In the genomic region with DNA sequence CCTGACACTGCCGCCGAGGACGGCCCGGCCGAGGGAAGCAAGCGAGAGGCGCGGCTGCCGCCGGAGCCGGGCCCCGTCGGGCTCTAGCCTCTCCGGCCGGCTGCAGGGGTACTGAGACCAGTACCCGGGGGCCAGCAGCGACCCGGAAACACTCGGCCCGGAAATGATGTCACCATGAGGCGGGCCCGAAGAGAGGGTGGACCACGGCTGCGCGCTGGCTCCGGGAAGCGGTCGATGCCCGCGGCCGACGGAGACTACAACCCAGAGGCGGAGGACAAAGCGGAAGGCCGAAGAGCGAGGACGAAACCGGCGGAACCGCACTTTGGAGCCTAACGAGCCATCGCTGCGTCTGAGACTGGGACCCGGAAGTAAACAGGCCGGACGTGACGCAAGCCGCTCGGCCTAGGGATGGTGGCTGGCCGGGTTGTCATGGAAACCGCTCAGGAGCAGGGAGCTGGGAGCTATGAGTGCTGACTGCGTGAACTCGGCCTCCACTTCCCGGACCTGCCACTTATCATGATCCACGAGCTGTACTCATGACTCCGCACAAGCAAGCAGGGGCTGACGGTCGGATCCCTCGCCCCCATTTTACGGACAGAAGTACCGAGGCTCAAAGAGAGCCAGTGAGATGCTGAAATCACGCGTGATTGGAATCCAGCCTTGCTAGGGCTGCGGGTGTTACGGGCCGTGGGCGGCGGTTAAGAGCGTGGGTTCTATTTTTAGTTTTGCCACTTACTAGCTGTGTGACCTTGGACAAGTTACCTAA, we compare ENCODE assay signal across 8 cellular contexts. TPM values are rescaled to one million over a fixed set of nuclear protein-coding genes. Genes with fewer than 3 reads are reported as not detected.
DNase-seq lines count a peak whose midpoint lies in the region; ATAC-seq lines count a peak whose summit lies in the region.

SPATA2 (minus strand) TSS at position 150 of the 766 bp plus-strand sequence. CDS start 7,039 bp downstream, outside the sequence.

- WGBS in aorta, 2 donors = 0% methylated on average over 64 to 69 of the region's 69 CpGs

- H3K4me3 ChIP-seq in rectal smooth muscle tissue (ENCODE audit: low read length) = peak within 1 kb of the TSS; percentile 98
- peak within 1 kb of the TSS; percentile 77 to 87 for H3K4me3 ChIP-seq in aorta (ENCODE audit: low read length in 2 of 2)

- no peaks in the 10 kb centered on the region for H3K9me3 ChIP-seq in aorta (ENCODE audit: control insufficient read depth, low read length)

- H3K27ac ChIP-seq in rectal smooth muscle tissue (ENCODE audit: low read depth, low read length) = peak within 1 kb of the TSS; percentile 100
- peak within 1 kb of the TSS; percentile 75 to 77 for H3K27ac ChIP-seq in aorta (ENCODE audit: low read depth in 1 of 2, low read length in 2 of 2)

- H3K36me3 ChIP-seq in rectal smooth muscle tissue (ENCODE audit: control insufficient read depth, insufficient read depth, low read length) = peaks cover 3% of the 10 kb centered on the region
- H3K36me3 ChIP-seq in aorta (ENCODE audit: control insufficient read depth in 1 of 2, insufficient read depth in 2 of 2, low read length in 1 of 2) = no peaks in the 10 kb centered on the region

- peak; percentile 61 for ATAC-seq in GM18499 (IDR thresholded peaks at IDR 0.05; ENCODE audit: insufficient read depth, unreplicated experiment)
- peak; percentile 85 for ATAC-seq in HG02885 (IDR thresholded peaks at IDR 0.05; ENCODE audit: poor library complexity, unreplicated experiment)
- ATAC-seq in aorta (ENCODE audit: low FRiP score) = peak; percentile 96

- H3K9ac ChIP-seq in rectal smooth muscle tissue (ENCODE audit: low read length) = peak within 1 kb of the TSS; percentile 87

- H3K27me3 ChIP-seq in rectal smooth muscle tissue (ENCODE audit: control insufficient read depth, insufficient read depth, low read length) (no peaks in the 10 kb centered on the region), aorta (ENCODE audit: control insufficient read depth in 1 of 2, insufficient read depth in 2 of 2, low read length in 1 of 2) (no peaks in the 10 kb centered on the region)

- intact Hi-C loops in aorta (cut with DNase I) = no loop called here

- DNase-seq in NCI-H187 treated with DMSO at 0.1 percent for 48 hours (lab: John Stamatoyannopoulos, UW) (peak; percentile 55), T-helper 2 cell (peak; percentile 81 to 95 (median 91)), anterior cingulate cortex (lab: John Stamatoyannopoulos, UW) (peak; percentile 52 to 100 (median 93)), hepatic stellate cell (ENCODE audit: low spot score) (peak; percentile 97), aorta (peak; percentile 98 to 99)

- H3K4me1 ChIP-seq in rectal smooth muscle tissue (ENCODE audit: control insufficient read depth, insufficient read depth, low read length) (peaks cover 8% of the 10 kb centered on the region), aorta (ENCODE audit: control insufficient read depth in 1 of 2, insufficient read depth in 2 of 2, low read length in 2 of 2) (peaks cover 0 to 2% of the 10 kb centered on the region in 2 donors)

RNA-seq across cellular contexts. Expression of gene SPATA2, which starts in this region (rescaled TPM):
- total RNA-seq in aorta = 1 to 10 TPM; 4.8 to 5.8 TPM
- polyA plus RNA-seq in aorta = 1 to 10 TPM; 2.9 to 3.9 TPM

Comparison
In these comparisons a context has a peak if more than half of its experiments do, and no peak if none do; other contexts are left out.
1. Peak in every context shown above with its lines: DNase-seq, ATAC-seq, H3K4me3 ChIP-seq and H3K27ac ChIP-seq.